In genomic region chr15:41559489-41560177, GRCh38 we compare ENCODE assay signal across 8 cellular contexts. TPM values are rescaled to one million over a fixed set of nuclear protein-coding genes. Genes with fewer than 3 reads are reported as not detected.
DNase-seq lines count a peak whose midpoint lies in the region; ATAC-seq and TF ChIP-seq lines count a peak whose summit lies in the region.

No MANE protein-coding gene starts in this region.

- POLR2A ChIA-PET in activated CD8-positive, alpha-beta T cell treated with anti-CD3 and anti-CD28 coated beads, Interleukin-2, amount 10 ng/mL, durations not matched to agents 7 days and 5 days (lab: Charles Lee) = no interaction called here

- H3K27me3 Mint-ChIP-seq in activated CD8-positive, alpha-beta T cell treated with anti-CD3 and anti-CD28 coated beads, Interleukin-2, amount 10 ng/mL, durations not matched to agents 7 days and 5 days (ENCODE audit: low read depth) = peaks cover 50% of the 10 kb centered on the region
- peaks cover 5% of the 10 kb centered on the region for H3K27me3 Mint-ChIP-seq in progenitor cell of endocrine pancreas

- no peak for TF ChIP-seq CTCF in progenitor cell of endocrine pancreas (IDR thresholded peaks at IDR 0.05; ENCODE audit: unreplicated experiment)

- H3K27ac Mint-ChIP-seq in activated CD8-positive, alpha-beta T cell treated with anti-CD3 and anti-CD28 coated beads, Interleukin-2, amount 10 ng/mL, durations not matched to agents 7 days and 5 days = peak overlapping the region; percentile 43
- H3K27ac Mint-ChIP-seq in progenitor cell of endocrine pancreas = peak overlapping the region; percentile 2

- DNase-seq in activated T-cell treated with anti-CD3 and anti-CD28 coated beads, Interleukin-2, amount 50 U/mL, for 1 hour = peak; percentile 27
- DNase-seq in activated T-cell treated with anti-CD3 and anti-CD28 coated beads for 4 hours (no peak), head of caudate nucleus (peak in 28 of 42 donors; percentile 40 to 76 (median 56)), progenitor cell of endocrine pancreas (ENCODE audit: low spot score, unreplicated experiment) (no peak), GF-D8 (lab: John Stamatoyannopoulos, UW) (no peak), NCI-H1930 (lab: John Stamatoyannopoulos, UW) (no peak), GDM1 (lab: John Stamatoyannopoulos, UW) (no peak)
- no peak for DNase-seq in activated CD8-positive, alpha-beta T cell treated with anti-CD3 and anti-CD28 coated beads, Interleukin-2, amount 10 ng/mL, durations not matched to agents 7 days and 5 days

- CTCF ChIA-PET in activated CD8-positive, alpha-beta T cell treated with anti-CD3 and anti-CD28 coated beads, Interleukin-2, amount 10 ng/mL, durations not matched to agents 7 days and 5 days (lab: Charles Lee) = no interaction called here

- no peak for ATAC-seq in activated CD8-positive, alpha-beta T cell treated with anti-CD3 and anti-CD28 coated beads, Interleukin-2, amount 10 ng/mL, durations not matched to agents 7 days and 5 days

- intact Hi-C loops in head of caudate nucleus (cut with DNase I) = loop anchor here (5.0 kb wide), 3 partner anchors 58 to 253 kb away; partner anchors contain the start of gene MGA

- peak overlapping the region; percentile 65 for H3K4me3 Mint-ChIP-seq in activated CD8-positive, alpha-beta T cell treated with anti-CD3 and anti-CD28 coated beads, Interleukin-2, amount 10 ng/mL, durations not matched to agents 7 days and 5 days
- H3K4me3 Mint-ChIP-seq in progenitor cell of endocrine pancreas (ENCODE audit: low read depth) = peak overlapping the region; percentile 86

- H3K4me1 Mint-ChIP-seq in activated CD8-positive, alpha-beta T cell treated with anti-CD3 and anti-CD28 coated beads, Interleukin-2, amount 10 ng/mL, durations not matched to agents 7 days and 5 days (ENCODE audit: low read depth) = peaks cover 22% of the 10 kb centered on the region
- peaks cover 53% of the 10 kb centered on the region for H3K4me1 Mint-ChIP-seq in progenitor cell of endocrine pancreas (ENCODE audit: low read depth)

- H3K9me3 Mint-ChIP-seq in activated CD8-positive, alpha-beta T cell treated with anti-CD3 and anti-CD28 coated beads, Interleukin-2, amount 10 ng/mL, durations not matched to agents 7 days and 5 days (ENCODE audit: insufficient read depth) = no peaks in the 10 kb centered on the region
- H3K9me3 Mint-ChIP-seq in progenitor cell of endocrine pancreas (ENCODE audit: low read depth) = no peaks in the 10 kb centered on the region

- H3K36me3 Mint-ChIP-seq in activated CD8-positive, alpha-beta T cell treated with anti-CD3 and anti-CD28 coated beads, Interleukin-2, amount 10 ng/mL, durations not matched to agents 7 days and 5 days (ENCODE audit: low read depth) = no peaks in the 10 kb centered on the region
- peaks cover 2% of the 10 kb centered on the region for H3K36me3 Mint-ChIP-seq in progenitor cell of endocrine pancreas (ENCODE audit: insufficient read depth)

RNA-seq across cellular contexts. Expression of gene TYRO3, which starts 0.6 kb away (rescaled TPM):
- total RNA-seq in activated CD8-positive, alpha-beta T cell treated with anti-CD3 and anti-CD28 coated beads, Interleukin-2, amount 10 ng/mL, durations not matched to agents 7 days and 5 days = under 1 TPM; 0.29 to 0.71 TPM
- total RNA-seq in progenitor cell of endocrine pancreas = 86.7 and 106 TPM in 2 replicates

RNA-seq across cellular contexts. Expression of gene RPAP1, which starts 15.6 kb away (rescaled TPM):
- 10 to 100 TPM; 38.1 to 41.6 TPM for total RNA-seq in activated CD8-positive, alpha-beta T cell treated with anti-CD3 and anti-CD28 coated beads, Interleukin-2, amount 10 ng/mL, durations not matched to agents 7 days and 5 days
- total RNA-seq in progenitor cell of endocrine pancreas = 63.8 and 69.4 TPM in 2 replicates

RNA-seq across cellular contexts. Expression of gene LTK, which starts 46.0 kb away (rescaled TPM):
- under 1 TPM; 0.21 TPM for total RNA-seq in activated CD8-positive, alpha-beta T cell treated with anti-CD3 and anti-CD28 coated beads, Interleukin-2, amount 10 ng/mL, durations not matched to agents 7 days and 5 days
- 0.55 and 1.2 TPM in 2 replicates for total RNA-seq in progenitor cell of endocrine pancreas

Comparison
In these comparisons a context has a peak if more than half of its experiments do, and no peak if none do; other contexts are left out.
1. DNase-seq: peak in activated T-cell treated with anti-CD3 and anti-CD28 coated beads, Interleukin-2, amount 50 U/mL, for 1 hour (single experiment) and head of caudate nucleus (28 of 42); none in activated T-cell treated with anti-CD3 and anti-CD28 coated beads for 4 hours (single experiment), activated CD8-positive, alpha-beta T cell treated with anti-CD3 and anti-CD28 coated beads, Interleukin-2, amount 10 ng/mL, durations not matched to agents 7 days and 5 days (single experiment), progenitor cell of endocrine pancreas (single experiment), GF-D8 (single experiment), NCI-H1930 (0 of 2) and GDM1 (single experiment).
2. RNA of gene TYRO3, which starts 0.6 kb away (total RNA-seq): 86.7 to 106 TPM in progenitor cell of endocrine pancreas; 0.29 to 0.71 TPM in activated CD8-positive, alpha-beta T cell treated with anti-CD3 and anti-CD28 coated beads, Interleukin-2, amount 10 ng/mL, durations not matched to agents 7 days and 5 days; every median in the first group is over 10 times any median in the second.